ENCODE assay signal across 26 cellular contexts in genomic region chr17:31385428-31386285, GRCh38. TPM values are rescaled to one million over a fixed set of nuclear protein-coding genes. Genes with fewer than 3 reads are reported as not detected.
"Had no signal": no experiment of that assay in that cellular context is flagged by ENCODE, and none has a peak within 500 bp of the region (broad histone marks: within the 10 kb centered on the region; RNA-seq: fewer than 3 reads in every experiment).

No MANE protein-coding gene starts in this region.

- H3K9me3 ChIP-seq: lower lobe of right lung, right lobe of liver, suprapubic skin, transverse colon, vagina had no signal

- DNase-seq: activated CD4-positive, alpha-beta T cell treated with anti-CD3 and anti-CD28 coated beads, Interleukin-2, amount 10 ng/mL, durations not matched to agents 7 days and 5 days; activated CD8-positive, alpha-beta memory T cell treated with anti-CD3 and anti-CD28 coated beads, Interleukin-2, amount 50 U/mL, for 48 hours; activated CD8-positive, alpha-beta T cell treated with anti-CD3 and anti-CD28 coated beads, Interleukin-2, amount 10 ng/mL, durations not matched to agents 7 days and 5 days; activated effector memory CD4-positive, alpha-beta T cell treated with anti-CD3 and anti-CD28 coated beads, Interleukin-2, amount 50 U/mL, for 16 hours; activated naive CD4-positive, alpha-beta T cell treated with anti-CD3 and anti-CD28 coated beads, Interleukin-2, amount 50 U/mL, for 16 hours; activated T-cell treated with anti-CD3 and anti-CD28 coated beads, Interleukin-2, amount 50 U/mL, for 72 hours; cerebellar nuclear complex; cortex of kidney; erythroblast; left colon; lower lobe of right lung; right lobe of liver; stimulated activated CD4-positive, alpha-beta T cell treated with anti-CD3 and anti-CD28 coated beads, Interleukin-4, amount 100 ng/mL, for 1 hour; stimulated activated naive CD8-positive, alpha-beta T cell treated with anti-CD3 and anti-CD28 coated beads, Interleukin-15, amount 100 ng/mL, for 72 hours; T-cell; transverse colon had no signal

- H3K4me1 ChIP-seq: lower lobe of right lung, right lobe of liver, suprapubic skin, transverse colon had no signal

- H3K27me3 ChIP-seq: right lobe of liver, vagina had no signal

- ATAC-seq: activated CD4-positive, CD25-positive, alpha-beta regulatory T cell treated with anti-CD3 and anti-CD28 coated beads, Interleukin-2, amount 50 U/mL, for 24 hours; activated CD8-positive, alpha-beta T cell treated with anti-CD3 and anti-CD28 coated beads, Interleukin-2, amount 10 ng/mL, durations not matched to agents 7 days and 5 days; activated T-cell treated with anti-CD3 and anti-CD28 coated beads, Interleukin-2, amount 50 U/mL, for 72 hours; left colon; lower lobe of right lung; right lobe of liver; stimulated activated naive CD8-positive, alpha-beta T cell treated with anti-CD3 and anti-CD28 coated beads, Interleukin-15, amount 100 ng/mL, for 72 hours; T-cell had no signal

- H3K36me3 ChIP-seq: right lobe of liver, suprapubic skin, transverse colon, vagina had no signal

- H3K27ac ChIP-seq: hepatocyte, lower lobe of right lung, right lobe of liver, suprapubic skin, transverse colon, vagina had no signal

- FAIRE-seq: astrocyte, bronchial epithelial cell, endometrium, islet of Langerhans had no signal

- H3K4me3 ChIP-seq: hepatocyte, lower lobe of right lung, right lobe of liver, smooth muscle cell, suprapubic skin, transverse colon, vagina had no signal

RNA-seq across cellular contexts. Expression of gene RAB11FIP4, which starts 5.8 kb away (rescaled TPM):
- total RNA-seq: glomerular endothelial cell had no signal
